30 cellular contexts compared by ENCODE assay signal in the genomic region with DNA sequence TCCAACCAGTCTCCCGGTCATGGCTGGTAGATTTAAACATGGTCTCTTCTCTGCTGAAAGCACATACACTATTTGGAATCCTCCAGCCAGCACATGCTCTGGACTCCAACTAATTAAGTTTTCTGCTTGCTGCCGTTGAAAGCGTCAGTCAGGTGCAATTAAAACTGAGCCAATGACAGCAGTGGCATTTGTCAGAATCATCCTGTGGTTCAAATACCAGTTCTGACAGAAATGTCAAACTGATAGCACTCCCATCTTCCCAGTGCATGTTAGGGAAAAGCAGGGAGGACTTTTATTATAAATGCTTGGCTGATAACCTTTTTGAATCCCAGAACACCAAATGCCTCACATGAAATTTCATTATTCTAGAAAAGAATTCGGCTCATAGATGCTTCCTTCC.
"Had no signal": no experiment of that assay in that cellular context is flagged by ENCODE, and none has a peak within 500 bp of the region (broad histone marks: within the 10 kb centered on the region; RNA-seq: fewer than 3 reads in every experiment).

No MANE protein-coding gene starts in this region.

- H3K36me3 ChIP-seq: adrenal gland, cardiac muscle cell had no signal

- H3K4me3 ChIP-seq: adrenal gland, body of pancreas, cardiac muscle cell had no signal

- H3K27me3 ChIP-seq: adrenal gland, body of pancreas, cardiac muscle cell had no signal

- H3K9me3 ChIP-seq: adrenal gland, body of pancreas had no signal

- H3K27ac ChIP-seq: adrenal gland, body of pancreas, cardiac muscle cell, VCaP had no signal

- H3K4me1 ChIP-seq: adrenal gland, body of pancreas had no signal

- DNase-seq: activated B cell treated with CpG ODN at 0.5 μM for 24 hours; activated CD4-positive, alpha-beta memory T cell treated with anti-CD3 and anti-CD28 coated beads for 36 hours; activated CD4-positive, alpha-beta T cell treated with anti-CD3 and anti-CD28 coated beads for 4 hours; activated CD4-positive, alpha-beta T cell treated with anti-CD3 and anti-CD28 coated beads, Interleukin-2, amount 10 ng/mL, durations not matched to agents 24 days and 14 days; activated CD4-positive, alpha-beta T cell treated with anti-CD3 and anti-CD28 coated beads, Interleukin-2, amount 50 U/mL, for 1 hour; activated CD4-positive, alpha-beta T cell treated with anti-CD3 and anti-CD28 coated beads, Interleukin-2, amount 50 U/mL, for 4 hours; activated CD4-positive, CD25-positive, alpha-beta regulatory T cell treated with anti-CD3 and anti-CD28 coated beads, Interleukin-2, amount 50 U/mL, for 72 hours; activated CD8-positive, alpha-beta memory T cell treated with anti-CD3 and anti-CD28 coated beads, Interleukin-2, amount 50 U/mL, for 4 hours; activated CD8-positive, alpha-beta T cell treated with anti-CD3 and anti-CD28 coated beads for 36 hours; activated effector memory CD4-positive, alpha-beta T cell treated with anti-CD3 and anti-CD28 coated beads, Interleukin-2, amount 50 U/mL, for 16 hours; activated gamma-delta T cell treated with Interleukin-2 at 50 U/mL for 16 hours; activated naive CD4-positive, alpha-beta T cell; activated naive CD4-positive, alpha-beta T cell treated with anti-CD3 and anti-CD28 coated beads for 36 hours; activated naive CD4-positive, alpha-beta T cell treated with anti-CD3 and anti-CD28 coated beads, Interleukin-2, amount 50 U/mL, for 16 hours; activated naive CD8-positive, alpha-beta T cell treated with anti-CD3 and anti-CD28 coated beads for 36 hours; activated T-cell treated with anti-CD3 and anti-CD28 coated beads for 4 hours; activated T-cell treated with anti-CD3 and anti-CD28 coated beads, Interleukin-2, amount 50 U/mL, for 1 hour; activated T-cell treated with anti-CD3 and anti-CD28 coated beads, Interleukin-2, amount 50 U/mL, for 4 hours; activated T-cell treated with anti-CD3 and anti-CD28 coated beads, Interleukin-2, amount 50 U/mL, for 72 hours; adrenal gland; amniotic stem cell; aorta; body of pancreas; caudate nucleus; SW 1271; T-helper 1 cell; T-helper 2 cell; T-helper 9 cell had no signal
